Comparison of ENCODE assay signal across 10 cellular contexts in the genomic region with DNA sequence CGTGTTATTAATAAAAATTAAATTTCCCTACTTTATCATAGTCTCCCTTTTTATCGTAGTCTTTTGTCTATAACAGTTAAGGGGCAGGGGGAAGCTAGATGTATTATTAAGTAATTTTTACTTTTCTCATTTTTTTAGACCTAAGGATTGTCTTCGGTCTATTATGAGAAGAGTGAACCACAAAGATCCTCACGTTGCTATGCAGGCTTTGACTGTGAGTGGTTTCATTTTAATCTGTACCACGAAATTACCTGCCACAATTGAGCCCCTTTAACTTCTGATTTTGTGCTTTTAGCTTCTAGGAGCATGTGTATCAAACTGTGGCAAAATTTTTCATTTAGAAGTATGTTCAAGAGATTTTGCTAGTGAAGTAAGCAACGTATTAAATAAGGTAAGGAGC. TPM values are rescaled to one million over a fixed set of nuclear protein-coding genes. Genes with fewer than 3 reads are reported as not detected.
DNase-seq lines count a peak whose midpoint lies in the region; ATAC-seq lines count a peak whose summit lies in the region.
"Had no signal": no experiment of that assay in that cellular context is flagged by ENCODE, and none has a peak within 500 bp of the region (broad histone marks: within the 10 kb centered on the region; RNA-seq: fewer than 3 reads in every experiment).

No MANE protein-coding gene starts in this region.

- H3K4me3 Mint-ChIP-seq in central memory CD8-positive, alpha-beta T cell = no peak overlapping the region

- H3K27ac Mint-ChIP-seq in central memory CD8-positive, alpha-beta T cell (ENCODE audit: low read depth) = no peak overlapping the region

- no peaks in the 10 kb centered on the region for H3K9me3 Mint-ChIP-seq in central memory CD8-positive, alpha-beta T cell

- H3K27me3 Mint-ChIP-seq in central memory CD8-positive, alpha-beta T cell = no peaks in the 10 kb centered on the region
- H3K27me3 Mint-ChIP-seq: stimulated activated naive B cell treated with anti-CD40 and anti-IgM and Interleukin-4, amounts not matched to agents 10 μg/mL and 1 μg/mL and 100 μg/mL, for 72 hours had no signal

- DNase-seq in central memory CD8-positive, alpha-beta T cell (ENCODE audit: low spot score in 2 of 2) = no peak
- no peak for DNase-seq in NCI-H1930 (lab: John Stamatoyannopoulos, UW)
- no peak for DNase-seq in activated CD4-positive, alpha-beta T cell treated with anti-CD3 and anti-CD28 coated beads for 1 hour
- DNase-seq in ureter (ENCODE audit: low spot score) = no peak
- DNase-seq: heart right ventricle, Karpas-422 had no signal

- peaks cover 17% of the 10 kb centered on the region for H3K36me3 Mint-ChIP-seq in central memory CD8-positive, alpha-beta T cell (ENCODE audit: insufficient read depth)

- peaks cover 29% of the 10 kb centered on the region for H3K4me1 Mint-ChIP-seq in central memory CD8-positive, alpha-beta T cell

- ATAC-seq in GM18519 (IDR thresholded peaks at IDR 0.05; ENCODE audit: low FRiP score, unreplicated experiment) (peak; percentile 53), GM21423 (IDR thresholded peaks at IDR 0.05; ENCODE audit: unreplicated experiment) (peak; percentile 46), HG03159 (IDR thresholded peaks at IDR 0.05; ENCODE audit: unreplicated experiment) (peak; percentile 67)
- peak; percentile 67 for ATAC-seq in central memory CD8-positive, alpha-beta T cell (replicated peaks; ENCODE audit: extremely low read depth, poor library complexity, severe bottlenecking)
- ATAC-seq: heart right ventricle had no signal

RNA-seq across cellular contexts. Expression of a gene that starts 40.6 kb away (rescaled TPM):
- 25.0 TPM for total RNA-seq in ureter
